ENCODE assay signal across 1 cellular context in genomic region chr11:65653229-65654225, GRCh38.
TF ChIP-seq lines count a peak whose summit lies in the region.

No MANE protein-coding gene starts in this region.

TF ChIP-seq in WTC11, 78 proteins besides CTCF, POLR2A, EP300 and RAD21 (continued from another document):
- TF ChIP-seq, protein P1, sequence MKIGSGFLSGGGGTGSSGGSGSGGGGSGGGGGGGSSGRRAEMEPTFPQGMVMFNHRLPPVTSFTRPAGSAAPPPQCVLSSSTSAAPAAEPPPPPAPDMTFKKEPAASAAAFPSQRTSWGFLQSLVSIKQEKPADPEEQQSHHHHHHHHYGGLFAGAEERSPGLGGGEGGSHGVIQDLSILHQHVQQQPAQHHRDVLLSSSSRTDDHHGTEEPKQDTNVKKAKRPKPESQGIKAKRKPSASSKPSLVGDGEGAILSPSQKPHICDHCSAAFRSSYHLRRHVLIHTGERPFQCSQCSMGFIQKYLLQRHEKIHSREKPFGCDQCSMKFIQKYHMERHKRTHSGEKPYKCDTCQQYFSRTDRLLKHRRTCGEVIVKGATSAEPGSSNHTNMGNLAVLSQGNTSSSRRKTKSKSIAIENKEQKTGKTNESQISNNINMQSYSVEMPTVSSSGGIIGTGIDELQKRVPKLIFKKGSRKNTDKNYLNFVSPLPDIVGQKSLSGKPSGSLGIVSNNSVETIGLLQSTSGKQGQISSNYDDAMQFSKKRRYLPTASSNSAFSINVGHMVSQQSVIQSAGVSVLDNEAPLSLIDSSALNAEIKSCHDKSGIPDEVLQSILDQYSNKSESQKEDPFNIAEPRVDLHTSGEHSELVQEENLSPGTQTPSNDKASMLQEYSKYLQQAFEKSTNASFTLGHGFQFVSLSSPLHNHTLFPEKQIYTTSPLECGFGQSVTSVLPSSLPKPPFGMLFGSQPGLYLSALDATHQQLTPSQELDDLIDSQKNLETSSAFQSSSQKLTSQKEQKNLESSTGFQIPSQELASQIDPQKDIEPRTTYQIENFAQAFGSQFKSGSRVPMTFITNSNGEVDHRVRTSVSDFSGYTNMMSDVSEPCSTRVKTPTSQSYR (CRISPR knock-in tag; IDR thresholded peaks at IDR 0.05), result peak; percentile 98
- TF ChIP-seq NFE2L1 (CRISPR knock-in tag; IDR thresholded peaks at IDR 0.05), result 0 out of 2 replicates have a peak, but pooled peaks have one; percentile 1
- TF ChIP-seq TCF7 (CRISPR knock-in tag; IDR thresholded peaks at IDR 0.05; ENCODE audit: low read depth), result no peak
- TF ChIP-seq ZNF416 (CRISPR knock-in tag; IDR thresholded peaks at IDR 0.05), result no peak
